Comparison of ENCODE assay signal across 32 cellular contexts in genomic region chr20:33820362-33820761, GRCh38. TPM values are rescaled to one million over a fixed set of nuclear protein-coding genes. Genes with fewer than 3 reads are reported as not detected.
A peak's percentile ranks its signal among the peaks of the same experiment; 100 is the strongest.
DNase-seq lines count a peak whose midpoint lies in the region; ATAC-seq and TF ChIP-seq lines count a peak whose summit lies in the region.
"Had no signal": no experiment of that assay in that cellular context is flagged by ENCODE, and none has a peak within 500 bp of the region (broad histone marks: within the 10 kb centered on the region; RNA-seq: fewer than 3 reads in every experiment).

No MANE protein-coding gene starts in this region.

- H3K4me3 Mint-ChIP-seq in central memory CD8-positive, alpha-beta T cell, result no peak overlapping the region
- peak overlapping the region in 1 of 5 donors; percentile 7 for H3K4me3 Mint-ChIP-seq in immature natural killer cell
- no peak overlapping the region for H3K4me3 Mint-ChIP-seq in activated T-cell treated with anti-CD3 and anti-CD28 coated beads, Interleukin-2, amount 50 U/mL, for 72 hours
- H3K4me3 Mint-ChIP-seq: activated CD4-positive, alpha-beta T cell treated with anti-CD3 and anti-CD28 coated beads, Interleukin-2, amount 10 ng/mL, durations not matched to agents 7 days and 5 days; activated T-cell treated with anti-CD3 and anti-CD28 coated beads, Interleukin-2, amount 50 U/mL, for 24 hours; neural crest cell; stimulated activated naive CD8-positive, alpha-beta T cell treated with anti-CD3 and anti-CD28 coated beads, Interleukin-15, Interleukin-2, amounts not matched to agents 100 ng/mL and 50 ng/mL, for 24 hours had no signal

- H3K27me3 ChIP-seq in BLaER1 (no peaks in the 10 kb centered on the region), MM.1S (replicated peaks; ENCODE audit: insufficient read depth, low read length) (no peaks in the 10 kb centered on the region), neutrophil (no peaks in the 10 kb centered on the region)
- H3K27me3 ChIP-seq: adrenal gland, esophagus squamous epithelium, foreskin keratinocyte, heart right ventricle, Peyer's patch, testis, vagina had no signal

- peaks cover 80% of the 10 kb centered on the region for H3F3A ChIP-seq in MM.1S (ENCODE audit: insufficient read depth, low read length)

- no peak overlapping the region for H3K4me3 ChIP-seq in BLaER1
- peak overlapping the region; percentile 6; the same call in 1 of the 2 replicates for H3K4me3 ChIP-seq in MM.1S (ENCODE audit: low read length)
- no peak overlapping the region for H3K4me3 ChIP-seq in neutrophil (ENCODE audit: low read depth in 1 of 2, low read length in 1 of 2)
- H3K4me3 ChIP-seq: adrenal gland, esophagus squamous epithelium, HAP-1, heart right ventricle, lung, Peyer's patch, testis, vagina had no signal

- peaks cover 100% of the 10 kb centered on the region for H3K79me2 ChIP-seq in MM.1S (ENCODE audit: low read length)

- H3K4me2 ChIP-seq in BLaER1 (peak overlapping the region; percentile 50), MM.1S (ENCODE audit: low read depth, low read length) (peak overlapping the region; percentile 36)

- peaks cover 62% of the 10 kb centered on the region for H3K4me1 Mint-ChIP-seq in central memory CD8-positive, alpha-beta T cell
- H3K4me1 Mint-ChIP-seq in immature natural killer cell, result peaks cover 54 to 76% of the 10 kb centered on the region in 2 donors
- peaks cover 84% of the 10 kb centered on the region for H3K4me1 Mint-ChIP-seq in activated T-cell treated with anti-CD3 and anti-CD28 coated beads, Interleukin-2, amount 50 U/mL, for 72 hours (ENCODE audit: low read depth)

- H3K4me1 ChIP-seq in BLaER1 (peaks cover 27% of the 10 kb centered on the region), MM.1S (ENCODE audit: low read length) (peaks cover 86% of the 10 kb centered on the region), neutrophil (ENCODE audit: control insufficient read depth in 1 of 2, insufficient read depth in 1 of 2, low read depth in 1 of 2, low read length in 1 of 2) (peaks cover 3 to 22% of the 10 kb centered on the region in 2 experiments)
- H3K4me1 ChIP-seq: foreskin keratinocyte, HAP-1 had no signal

- H3K36me3 ChIP-seq in BLaER1 (peaks cover 32% of the 10 kb centered on the region), MM.1S (replicated peaks; ENCODE audit: insufficient read depth, low read length) (peaks cover 6% of the 10 kb centered on the region; the same call in 1 of the 2 replicates), neutrophil (peaks cover 9% of the 10 kb centered on the region)
- H3K36me3 ChIP-seq: adrenal gland, vagina had no signal

- H3K27ac ChIP-seq in BLaER1, result no peak overlapping the region
- peak overlapping the region; percentile 88; the same call in 1 of the 2 replicates for H3K27ac ChIP-seq in MM.1S (ENCODE audit: low read length)
- peak overlapping the region; percentile 39 for H3K27ac ChIP-seq in neutrophil
- H3K27ac ChIP-seq: adrenal gland, esophagus squamous epithelium, foreskin keratinocyte, HL-60, testis, vagina, WERI-Rb-1 had no signal

- H3K9me3 Mint-ChIP-seq in central memory CD8-positive, alpha-beta T cell, result no peaks in the 10 kb centered on the region
- H3K9me3 Mint-ChIP-seq in immature natural killer cell, result no peaks in the 10 kb centered on the region
- no peaks in the 10 kb centered on the region for H3K9me3 Mint-ChIP-seq in activated T-cell treated with anti-CD3 and anti-CD28 coated beads, Interleukin-2, amount 50 U/mL, for 72 hours
- H3K9me3 Mint-ChIP-seq: activated CD4-positive, alpha-beta T cell treated with anti-CD3 and anti-CD28 coated beads, Interleukin-2, amount 10 ng/mL, durations not matched to agents 7 days and 5 days; activated T-cell treated with anti-CD3 and anti-CD28 coated beads, Interleukin-2, amount 50 U/mL, for 24 hours; neural crest cell; stimulated activated naive CD8-positive, alpha-beta T cell treated with anti-CD3 and anti-CD28 coated beads, Interleukin-15, Interleukin-2, amounts not matched to agents 100 ng/mL and 50 ng/mL, for 24 hours had no signal

- TF ChIP-seq CTCF in MM.1S (IDR thresholded peaks at IDR 0.05; ENCODE audit: low read length) (no peak), neutrophil (IDR thresholded peaks at IDR 0.05) (no peak)

- no peak for DNase-seq in MM.1S
- no peak for DNase-seq in central memory CD8-positive, alpha-beta T cell (ENCODE audit: low spot score in 2 of 2)
- no peak for DNase-seq in NCI-H774 (lab: John Stamatoyannopoulos, UW)
- no peak for DNase-seq in immature natural killer cell
- no peak for DNase-seq in activated T-cell treated with anti-CD3 and anti-CD28 coated beads, Interleukin-2, amount 50 U/mL, for 72 hours
- DNase-seq in cerebellar cortex (ENCODE audit: low spot score), result no peak
- DNase-seq: ACHN; activated CD4-positive, alpha-beta T cell treated with anti-CD3 and anti-CD28 coated beads, Interleukin-2, amount 10 ng/mL, durations not matched to agents 7 days and 5 days; activated T-cell treated with anti-CD3 and anti-CD28 coated beads, Interleukin-2, amount 50 U/mL, for 24 hours; adrenal gland; DMS153; esophagus squamous epithelium; foreskin keratinocyte; heart right ventricle; NCI-H1436 treated with DMSO at 0.1 percent for 48 hours; NCI-H2081 treated with DMSO at 0.1 percent for 48 hours; NCI-H226; NCI-H526 treated with DMSO at 0.1 percent for 48 hours; Peyer's patch; right cardiac atrium; stimulated activated CD4-positive, alpha-beta T cell treated with anti-CD3 and anti-CD28 coated beads, Interleukin-1b, Interleukin-23, amount 100 ng/mL, for 48 hours; T1000; testis; WERI-Rb-1 had no signal

- peaks cover 100% of the 10 kb centered on the region for H4K20me1 ChIP-seq in BLaER1
- H4K20me1 ChIP-seq in MM.1S (ENCODE audit: insufficient read depth, low read length), result no peaks in the 10 kb centered on the region

- no peaks in the 10 kb centered on the region for H3K27me3 Mint-ChIP-seq in central memory CD8-positive, alpha-beta T cell
- peaks cover 0 to 2% (median 2%) of the 10 kb centered on the region in 3 donors for H3K27me3 Mint-ChIP-seq in immature natural killer cell (ENCODE audit: low read depth in 3 of 3)
- H3K27me3 Mint-ChIP-seq in activated T-cell treated with anti-CD3 and anti-CD28 coated beads, Interleukin-2, amount 50 U/mL, for 72 hours (ENCODE audit: low read depth), result no peaks in the 10 kb centered on the region
- H3K27me3 Mint-ChIP-seq: activated CD4-positive, alpha-beta T cell treated with anti-CD3 and anti-CD28 coated beads, Interleukin-2, amount 10 ng/mL, durations not matched to agents 7 days and 5 days; activated T-cell treated with anti-CD3 and anti-CD28 coated beads, Interleukin-2, amount 50 U/mL, for 24 hours; stimulated activated naive CD8-positive, alpha-beta T cell treated with anti-CD3 and anti-CD28 coated beads, Interleukin-15, Interleukin-2, amounts not matched to agents 100 ng/mL and 50 ng/mL, for 24 hours had no signal

- no peak overlapping the region for H2AFZ ChIP-seq in MM.1S (ENCODE audit: low read length)

- H3K9me3 ChIP-seq in BLaER1 (no peaks in the 10 kb centered on the region), MM.1S (replicated peaks; ENCODE audit: insufficient read depth, low read length) (no peaks in the 10 kb centered on the region), neutrophil (no peaks in the 10 kb centered on the region)
- H3K9me3 ChIP-seq: adrenal gland, esophagus squamous epithelium, HAP-1, heart right ventricle, Peyer's patch, testis, vagina had no signal

- H3K27ac Mint-ChIP-seq in central memory CD8-positive, alpha-beta T cell (ENCODE audit: low read depth), result peak overlapping the region; percentile 60
- H3K27ac Mint-ChIP-seq in immature natural killer cell, result peak overlapping the region in 3 of 6 donors; percentile 3 to 81 (median 54)
- no peak overlapping the region for H3K27ac Mint-ChIP-seq in activated T-cell treated with anti-CD3 and anti-CD28 coated beads, Interleukin-2, amount 50 U/mL, for 72 hours
- H3K27ac Mint-ChIP-seq: activated CD4-positive, alpha-beta T cell treated with anti-CD3 and anti-CD28 coated beads, Interleukin-2, amount 10 ng/mL, durations not matched to agents 7 days and 5 days; activated T-cell treated with anti-CD3 and anti-CD28 coated beads, Interleukin-2, amount 50 U/mL, for 24 hours; stimulated activated naive CD8-positive, alpha-beta T cell treated with anti-CD3 and anti-CD28 coated beads, Interleukin-15, Interleukin-2, amounts not matched to agents 100 ng/mL and 50 ng/mL, for 24 hours had no signal

- no peaks in the 10 kb centered on the region for H3K9me2 ChIP-seq in MM.1S (replicated peaks; ENCODE audit: insufficient read depth, low read length)

- H3K9ac ChIP-seq in BLaER1 (no peak overlapping the region), MM.1S (ENCODE audit: low read length) (peak overlapping the region; percentile 13; the same call in 1 of the 2 replicates)

- peaks cover 3% of the 10 kb centered on the region for H3K36me3 Mint-ChIP-seq in central memory CD8-positive, alpha-beta T cell (ENCODE audit: insufficient read depth)
- H3K36me3 Mint-ChIP-seq in immature natural killer cell, result no peaks in the 10 kb centered on the region
- peaks cover under 1 to 6% of the 10 kb centered on the region in 2 donors for H3K36me3 Mint-ChIP-seq in activated T-cell treated with anti-CD3 and anti-CD28 coated beads, Interleukin-2, amount 50 U/mL, for 72 hours (ENCODE audit: insufficient read depth in 2 of 2)

- ATAC-seq in central memory CD8-positive, alpha-beta T cell (replicated peaks; ENCODE audit: extremely low read depth, poor library complexity, severe bottlenecking), result no peak
- no peak for ATAC-seq in activated T-cell treated with anti-CD3 and anti-CD28 coated beads, Interleukin-2, amount 50 U/mL, for 72 hours (replicated peaks in 1 of 2)
- ATAC-seq: foreskin keratinocyte had no signal

RNA-seq across cellular contexts. Expression of gene CHMP4B, which starts 9.2 kb away (rescaled TPM):
- polyA plus RNA-seq in immature natural killer cell, result 1 to 10 TPM; 1.3 to 8.1 (median 3.7) TPM
- total RNA-seq in activated T-cell treated with anti-CD3 and anti-CD28 coated beads, Interleukin-2, amount 50 U/mL, for 72 hours, result 100 to 1,000 TPM; 102 to 104 TPM
